Comparison of ENCODE assay signal across 10 cellular contexts in the genomic region with DNA sequence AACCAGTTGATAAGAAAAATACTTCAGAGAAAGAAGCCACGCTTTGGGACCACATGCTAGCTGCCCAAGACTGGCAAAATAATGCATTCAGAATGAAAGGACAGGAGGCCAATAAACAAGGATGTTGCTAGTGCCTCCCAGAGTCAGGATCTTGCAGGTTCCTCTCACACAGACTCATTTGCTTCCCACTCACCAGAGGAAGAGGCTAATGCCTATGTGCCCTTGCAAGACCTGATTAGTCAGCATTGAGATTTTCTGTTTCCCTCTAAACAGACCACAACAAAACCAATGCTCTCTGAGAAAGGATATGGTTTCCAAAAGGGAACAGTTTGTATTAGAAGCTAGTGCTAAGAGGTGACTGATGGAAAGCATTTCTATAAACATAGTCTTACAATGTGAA.
DNase-seq lines count a peak whose midpoint lies in the region; TF ChIP-seq lines count a peak whose summit lies in the region.
"Had no signal": no experiment of that assay in that cellular context is flagged by ENCODE, and none has a peak within 500 bp of the region (broad histone marks: within the 10 kb centered on the region; RNA-seq: fewer than 3 reads in every experiment).

No MANE protein-coding gene starts in this region.

- H3K4me2 ChIP-seq in PC-9 (no peak overlapping the region), osteoblast (ENCODE audit: insufficient read depth, low read length) (no peak overlapping the region), H9 (ENCODE audit: insufficient read depth, insufficient read length, low read length) (no peak overlapping the region)

- no peak overlapping the region for H3K14ac ChIP-seq in H9 (ENCODE audit: insufficient read depth, low read length)

- H4K91ac ChIP-seq in H9 (ENCODE audit: insufficient read length, low read depth, low read length) = no peak overlapping the region

- H3K4me3 Mint-ChIP-seq in endothelial cell (ENCODE audit: unreplicated experiment) = peak overlapping the region; percentile 57
- no peak overlapping the region for H3K4me3 Mint-ChIP-seq in H9

- no peak overlapping the region for H2BK5ac ChIP-seq in H9 (ENCODE audit: insufficient read length, low read length)

- CTCF ChIA-PET in PC-9 (lab: Charles Lee) = no interaction called here

- no peak overlapping the region for H4K5ac ChIP-seq in H9 (ENCODE audit: insufficient read length, low read depth, low read length)

- H3K23ac ChIP-seq in H9 (ENCODE audit: insufficient read length, low read depth, low read length) = no peak overlapping the region

- no peaks in the 10 kb centered on the region for H3K79me1 ChIP-seq in H9 (ENCODE audit: insufficient read depth, low read depth, low read length, poor library complexity, severe bottlenecking)

- no peak overlapping the region for H2BK15ac ChIP-seq in H9 (ENCODE audit: low read depth, low read length)

- no peak overlapping the region for H3K9ac ChIP-seq in H9 (ENCODE audit: extremely low read depth, insufficient read length, low read length)

- no peaks in the 10 kb centered on the region for H3K79me2 ChIP-seq in PC-9 (ENCODE audit: low read depth)
- H3K79me2 ChIP-seq in osteoblast (ENCODE audit: insufficient read depth, low read length) = no peaks in the 10 kb centered on the region
- H3K79me2 ChIP-seq in H9 (ENCODE audit: insufficient read depth, low read length) = no peaks in the 10 kb centered on the region

- peaks cover 58% of the 10 kb centered on the region for H3K36me3 Mint-ChIP-seq in endothelial cell (ENCODE audit: low read depth, unreplicated experiment)
- peaks cover 37 to 84% (median 72%) of the 10 kb centered on the region in 3 experiments; a peak in 6 of 7 replicates for H3K36me3 Mint-ChIP-seq in H9 (ENCODE audit: insufficient read depth in 1 of 3, low read depth in 3 of 3)

- peaks cover 57% of the 10 kb centered on the region for H3K36me3 ChIP-seq in PC-9 (ENCODE audit: low read depth)
- H3K36me3 ChIP-seq in osteoblast (ENCODE audit: insufficient read depth, low read length) = peaks cover 81% of the 10 kb centered on the region

- H3K23me2 ChIP-seq in H9 (ENCODE audit: insufficient read length, low read depth, low read length, poor library complexity, severe bottlenecking) = no peaks in the 10 kb centered on the region

- H3K27me3 ChIP-seq in PC-9 (ENCODE audit: insufficient read depth, low read depth) (no peaks in the 10 kb centered on the region), osteoblast (ENCODE audit: insufficient read depth, low read length) (no peaks in the 10 kb centered on the region), H9 (ENCODE audit: insufficient read depth, low read length) (no peaks in the 10 kb centered on the region)
- H3K27me3 ChIP-seq: tibial nerve had no signal

- H2BK20ac ChIP-seq in H9 (ENCODE audit: low read depth, low read length, poor library complexity, severe bottlenecking) = no peak overlapping the region

- H3K9me3 ChIP-seq in PC-9 (ENCODE audit: insufficient read depth, low read depth) (no peaks in the 10 kb centered on the region), osteoblast (ENCODE audit: low read depth, low read length) (no peaks in the 10 kb centered on the region), H9 (ENCODE audit: control insufficient read depth, low read depth, low read length) (no peaks in the 10 kb centered on the region)
- H3K9me3 ChIP-seq: tibial nerve had no signal

- H4K8ac ChIP-seq in H9 (replicated peaks; ENCODE audit: insufficient read length, low read depth, low read length) = no peak overlapping the region

- H2AK5ac ChIP-seq in H9 (ENCODE audit: insufficient read length, low read length) = no peak overlapping the region

- no peak overlapping the region for H3K4ac ChIP-seq in H9 (ENCODE audit: low read depth, low read length)

- H2BK12ac ChIP-seq in H9 (ENCODE audit: insufficient read length, low read depth, low read length) = no peak overlapping the region

- POLR2A ChIA-PET in PC-9 (lab: Charles Lee; ENCODE audit: unreplicated experiment) = no interaction called here

- no peak for TF ChIP-seq CTCF in PC-9 (conservative IDR thresholded peaks at IDR 0.05)
- TF ChIP-seq CTCF in endothelial cell (IDR thresholded peaks at IDR 0.05; ENCODE audit: unreplicated experiment) = no peak
- TF ChIP-seq CTCF in osteoblast (IDR thresholded peaks at IDR 0.05; ENCODE audit: extremely low read depth, low read depth, low read length) = peak; percentile 26
- no peak for TF ChIP-seq CTCF in H9 (conservative IDR thresholded peaks at IDR 0.05)

- H3K56ac ChIP-seq in H9 (ENCODE audit: insufficient read length, low read depth, low read length) = no peak overlapping the region

- H3K4me1 ChIP-seq in PC-9 (replicated peaks; ENCODE audit: insufficient read depth) (no peaks in the 10 kb centered on the region), osteoblast (ENCODE audit: insufficient read depth, low read length) (peaks cover 12% of the 10 kb centered on the region), H9 (ENCODE audit: insufficient read depth, low read length) (no peaks in the 10 kb centered on the region)
- H3K4me1 ChIP-seq: tibial nerve had no signal

- no peak overlapping the region for H3K18ac ChIP-seq in H9 (ENCODE audit: insufficient read length, low read depth, low read length)

- H2AFZ ChIP-seq in PC-9 (no peak overlapping the region), osteoblast (ENCODE audit: low read length) (no peak overlapping the region), H9 (ENCODE audit: low read length) (no peak overlapping the region)

- H3K27me3 Mint-ChIP-seq in endothelial cell (ENCODE audit: unreplicated experiment) (peaks cover 6% of the 10 kb centered on the region), H9 (ENCODE audit: low read depth) (no peaks in the 10 kb centered on the region)

- BruUV-seq in PC-9 (replicated peaks; lab: Mats Ljungman, UMichigan) = TSS peak; percentile 6

- no peaks in the 10 kb centered on the region for H3K9me3 Mint-ChIP-seq in endothelial cell (ENCODE audit: unreplicated experiment)
- H3K9me3 Mint-ChIP-seq in H9 = no peaks in the 10 kb centered on the region

- WGBS in H9 (ENCODE audit: extremely low coverage, insufficient read length, low lambda C conversion rate) = no CpG with 5 or more reads among the region's 1 CpG

- H3T11ph ChIP-seq in H9 (ENCODE audit: low read length) = no peak overlapping the region

- H3K4me3 ChIP-seq in PC-9 = no peak overlapping the region
- no peak overlapping the region for H3K4me3 ChIP-seq in osteoblast (ENCODE audit: insufficient read depth, low read length)
- H3K4me3 ChIP-seq: skin epidermis, tibial nerve had no signal

- peaks cover 56% of the 10 kb centered on the region for H3F3A ChIP-seq in PC-9 (ENCODE audit: insufficient read depth, low read depth)

- DNase-seq in GDM1 (lab: John Stamatoyannopoulos, UW) (peak; percentile 26), PC-9 (peak in 1 of 2 experiments; percentile 35), endothelial cell (ENCODE audit: low spot score) (no peak), osteoblast (ENCODE audit: insufficient read length, low spot score, missing footprints) (no peak), DMS79 treated with DMSO at 0.1 percent for 48 hours (lab: John Stamatoyannopoulos, UW) (no peak), ecto neural progenitor cell (ENCODE audit: low spot score) (no peak), H9 (no peak)
- DNase-seq: NCI-H748 treated with DMSO at 0.1 percent for 48 hours had no signal

- no peak overlapping the region for H2BK120ac ChIP-seq in H9 (ENCODE audit: low read depth, low read length, poor library complexity, severe bottlenecking)

- H3K4me1 Mint-ChIP-seq in endothelial cell (ENCODE audit: unreplicated experiment) (peaks cover 13% of the 10 kb centered on the region), H9 (no peaks in the 10 kb centered on the region)

- intact Hi-C loops in PC-9 (cut with micrococcal nuclease; ENCODE audit: unreplicated experiment) = no loop called here

- no peaks in the 10 kb centered on the region for H3K9me2 ChIP-seq in PC-9 (ENCODE audit: insufficient read depth)

- peak overlapping the region; percentile 86 for H3K27ac Mint-ChIP-seq in endothelial cell (ENCODE audit: unreplicated experiment)
- peak overlapping the region in 1 of 3 experiments; percentile 42; a peak in 1 of 7 replicates for H3K27ac Mint-ChIP-seq in H9

- H4K20me1 ChIP-seq in PC-9 (ENCODE audit: insufficient read depth) = no peaks in the 10 kb centered on the region
- no peaks in the 10 kb centered on the region for H4K20me1 ChIP-seq in osteoblast (ENCODE audit: insufficient read depth, low read length)
- H4K20me1 ChIP-seq in H9 (ENCODE audit: control insufficient read depth, insufficient read depth, insufficient read length) = no peaks in the 10 kb centered on the region

- H3K27ac ChIP-seq in PC-9 (no peak overlapping the region), osteoblast (ENCODE audit: low read depth, low read length) (peak overlapping the region; percentile 22), H9 (ENCODE audit: insufficient read length, low read depth, low read length) (no peak overlapping the region)
- H3K27ac ChIP-seq: skin epidermis had no signal
